Comparison of ENCODE assay signal across 7 cellular contexts in the genomic region with DNA sequence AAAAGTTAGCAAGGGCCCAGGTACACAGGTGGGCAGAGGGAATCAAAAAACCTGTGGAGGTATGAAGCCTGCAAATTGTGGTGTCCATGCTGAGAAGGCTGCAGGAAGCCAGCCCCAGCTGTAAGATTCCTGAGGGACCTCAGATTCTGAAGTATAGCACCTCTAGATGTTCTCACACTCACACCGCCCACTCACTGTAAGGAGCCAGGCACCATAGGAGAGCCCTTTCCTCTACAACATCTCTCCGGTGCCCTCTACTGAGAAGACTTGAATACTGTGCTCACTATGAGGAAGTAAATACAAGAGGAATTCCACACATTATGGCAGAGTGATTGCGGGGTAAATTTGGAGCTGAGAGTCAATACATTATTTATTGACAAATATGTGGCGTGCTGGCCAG.
A peak's percentile ranks its signal among the peaks of the same experiment; 100 is the strongest.
DNase-seq lines count a peak whose midpoint lies in the region; ATAC-seq and TF ChIP-seq lines count a peak whose summit lies in the region.
"Not testable (repeated sequence)": the region's sequence is repeated elsewhere in the genome, so short reads cannot be mapped to it uniquely, and the experiment has no call there.

No MANE protein-coding gene starts in this region.

- CTCF ChIA-PET in activated CD4-positive, alpha-beta memory T cell treated with anti-CD3 and anti-CD28 coated beads for 36 hours (lab: Charles Lee): not testable (repeated sequence)

- H3K27me3 Mint-ChIP-seq in activated CD4-positive, alpha-beta memory T cell treated with anti-CD3 and anti-CD28 coated beads for 36 hours: not testable (repeated sequence)

- not testable (repeated sequence) for H3K4me1 Mint-ChIP-seq in activated CD4-positive, alpha-beta memory T cell treated with anti-CD3 and anti-CD28 coated beads for 36 hours (ENCODE audit: low read depth)

- not testable (repeated sequence) for H3K9me3 Mint-ChIP-seq in activated CD4-positive, alpha-beta memory T cell treated with anti-CD3 and anti-CD28 coated beads for 36 hours

- intact Hi-C loops in activated CD4-positive, alpha-beta memory T cell treated with anti-CD3 and anti-CD28 coated beads for 36 hours (cut with micrococcal nuclease): not testable (repeated sequence)

- H3K36me3 Mint-ChIP-seq in activated CD4-positive, alpha-beta memory T cell treated with anti-CD3 and anti-CD28 coated beads for 36 hours: not testable (repeated sequence)

- POLR2A ChIA-PET in activated CD4-positive, alpha-beta memory T cell treated with anti-CD3 and anti-CD28 coated beads for 36 hours (lab: Charles Lee): not testable (repeated sequence)

- ATAC-seq in GM21619 (IDR thresholded peaks at IDR 0.05; ENCODE audit: unreplicated experiment) (peak; percentile 91), HG03378 (IDR thresholded peaks at IDR 0.05; ENCODE audit: unreplicated experiment) (peak; percentile 82)

- H3K27ac Mint-ChIP-seq in activated CD4-positive, alpha-beta memory T cell treated with anti-CD3 and anti-CD28 coated beads for 36 hours: not testable (repeated sequence)

- TF ChIP-seq POLR2A in erythroblast (IDR thresholded peaks at IDR 0.05; ENCODE audit: low read length): not testable (repeated sequence)

- peak; percentile 35 for DNase-seq in GM03348 (ENCODE audit: low spot score)
- peak; percentile 5 for DNase-seq in NCI-H748 (lab: John Stamatoyannopoulos, UW; ENCODE audit: unreplicated experiment)
- DNase-seq in activated CD4-positive, alpha-beta memory T cell treated with anti-CD3 and anti-CD28 coated beads for 36 hours: peak; percentile 31
- DNase-seq in erythroblast (lab: John Stamatoyannopoulos, UW): peak; percentile 12 to 20
- DNase-seq in myocyte (ENCODE audit: low read depth): peak; percentile 15

- not testable (repeated sequence) for H3K4me3 Mint-ChIP-seq in activated CD4-positive, alpha-beta memory T cell treated with anti-CD3 and anti-CD28 coated beads for 36 hours

Comparison
In these comparisons a context has a peak if more than half of its experiments do, and no peak if none do; other contexts are left out.
1. Peak in every context shown above with its lines: DNase-seq and ATAC-seq.